In genomic region chr13:94339116-94339687, GRCh38 we compare ENCODE assay signal across 17 cellular contexts.
DNase-seq lines count a peak whose midpoint lies in the region; ATAC-seq and TF ChIP-seq lines count a peak whose summit lies in the region.
"Had no signal": no experiment of that assay in that cellular context is flagged by ENCODE, and none has a peak within 500 bp of the region (broad histone marks: within the 10 kb centered on the region; RNA-seq: fewer than 3 reads in every experiment).

No MANE protein-coding gene starts in this region.

- H3K9me3 ChIP-seq in esophagus muscularis mucosa = no peaks in the 10 kb centered on the region
- H3K9me3 ChIP-seq in prostate gland = no peaks in the 10 kb centered on the region

- H3K4me1 ChIP-seq in esophagus muscularis mucosa (peaks cover under 1 to 16% (median 9%) of the 10 kb centered on the region in 4 donors), prostate gland (replicated peaks) (no peaks in the 10 kb centered on the region)

- H3K27ac ChIP-seq in esophagus muscularis mucosa (replicated peaks in 1 of 4) (no peak overlapping the region), prostate gland (no peak overlapping the region)

- H3K36me3 Mint-ChIP-seq in naive thymus-derived CD8-positive, alpha-beta T cell = no peaks in the 10 kb centered on the region
- H3K36me3 Mint-ChIP-seq: CD4-positive, alpha-beta memory T cell had no signal

- POLR2A ChIA-PET in HEK293T (lab: Yijun Ruan, JAX) = no interaction called here
- POLR2A ChIA-PET in naive thymus-derived CD8-positive, alpha-beta T cell (lab: Charles Lee) = no interaction called here

- H3K4me3 Mint-ChIP-seq in naive thymus-derived CD8-positive, alpha-beta T cell = no peak overlapping the region
- H3K4me3 Mint-ChIP-seq: CD4-positive, alpha-beta memory T cell had no signal

- no peaks in the 10 kb centered on the region for H3K9me3 Mint-ChIP-seq in naive thymus-derived CD8-positive, alpha-beta T cell
- H3K9me3 Mint-ChIP-seq: CD4-positive, alpha-beta memory T cell had no signal

- intact Hi-C loops in esophagus muscularis mucosa (cut with DNase I) (no loop called here), prostate gland (cut with DNase I) (no loop called here)

- DNase-seq in HEK293T (ENCODE audit: extremely low spot score) (no peak), NCI-H226 (peak; percentile 22), esophagus muscularis mucosa (ENCODE audit: extremely low spot score) (peak; percentile 75), left kidney (ENCODE audit: low read depth, low spot score) (peak; percentile 34), prostate gland (ENCODE audit: low spot score) (no peak), HuH-7.5 (ENCODE audit: low spot score) (no peak)
- DNase-seq in naive thymus-derived CD8-positive, alpha-beta T cell = no peak
- DNase-seq: C1 segment of cervical spinal cord; Calu3; CD4-positive, alpha-beta memory T cell; COR-L47; DMS53; DMS79 treated with DMSO at 0.1 percent for 48 hours; GF-D8; H7; HCEC 1CT had no signal

- no peak for ATAC-seq in GM18498 (IDR thresholded peaks at IDR 0.05; ENCODE audit: unreplicated experiment)
- ATAC-seq in naive thymus-derived CD8-positive, alpha-beta T cell = no peak

- WGBS in esophagus muscularis mucosa = 97% methylated on average over 11 of the region's 11 CpGs
- 91% methylated on average over 11 of the region's 11 CpGs for WGBS in prostate gland

- no peak overlapping the region for H3K27ac Mint-ChIP-seq in naive thymus-derived CD8-positive, alpha-beta T cell
- H3K27ac Mint-ChIP-seq: CD4-positive, alpha-beta memory T cell had no signal

- no peaks in the 10 kb centered on the region for H3K36me3 ChIP-seq in esophagus muscularis mucosa
- H3K36me3 ChIP-seq in prostate gland = no peaks in the 10 kb centered on the region

- TF ChIP-seq EP300 in esophagus muscularis mucosa (IDR thresholded peaks at IDR 0.05) = no peak

- no peaks in the 10 kb centered on the region for H3K4me1 Mint-ChIP-seq in naive thymus-derived CD8-positive, alpha-beta T cell

- H3K4me3 ChIP-seq in esophagus muscularis mucosa = no peak overlapping the region
- no peak overlapping the region for H3K4me3 ChIP-seq in prostate gland

- TF ChIP-seq POLR2A in esophagus muscularis mucosa (IDR thresholded peaks at IDR 0.05; ENCODE audit: low read depth) (no peak), prostate gland (IDR thresholded peaks at IDR 0.05) (no peak)

- peaks cover 0 to 9% (median 2%) of the 10 kb centered on the region in 5 donors for H3K27me3 Mint-ChIP-seq in naive thymus-derived CD8-positive, alpha-beta T cell

- no peak for TF ChIP-seq CTCF in esophagus muscularis mucosa (IDR thresholded peaks at IDR 0.05)
- no peak for TF ChIP-seq CTCF in prostate gland (IDR thresholded peaks at IDR 0.05)

- H3K27me3 ChIP-seq in esophagus muscularis mucosa (no peaks in the 10 kb centered on the region), prostate gland (replicated peaks; ENCODE audit: insufficient read depth) (no peaks in the 10 kb centered on the region)

- CTCF ChIA-PET in HEK293T (lab: Yijun Ruan, JAX) = interaction anchor here (0.7 kb wide), 1 partner anchor 145 kb away, joined by 3 read pairs; no protein-coding TSS in a partner anchor

TF ChIP-seq in HEK293T, 16 proteins besides CTCF, POLR2A, EP300 and RAD21:
- TF ChIP-seq PKNOX1 (IDR thresholded peaks at IDR 0.05) (peak; percentile 80), ARNT (IDR thresholded peaks at IDR 0.05) (no peak)
TF ChIP-seq in HEK293T: peak in this region for 1.

Comparison
In these comparisons a context has a peak if more than half of its experiments do, and no peak if none do; other contexts are left out.
1. DNase-seq: peak in NCI-H226 (single experiment), esophagus muscularis mucosa (single experiment) and left kidney (single experiment); none in HEK293T (single experiment), prostate gland (single experiment), HuH-7.5 (single experiment) and naive thymus-derived CD8-positive, alpha-beta T cell (0 of 10).